Comparison of ENCODE assay signal across 17 cellular contexts in genomic region chr5:107272954-107273353, GRCh38.
DNase-seq lines count a peak whose midpoint lies in the region; ATAC-seq, FAIRE-seq and TF ChIP-seq lines count a peak whose summit lies in the region.
"Had no signal": no experiment of that assay in that cellular context is flagged by ENCODE, and none has a peak within 500 bp of the region (broad histone marks: within the 10 kb centered on the region; RNA-seq: fewer than 3 reads in every experiment).

No MANE protein-coding gene starts in this region.

- H3K27ac Mint-ChIP-seq in astrocyte (ENCODE audit: unreplicated experiment) = no peak overlapping the region
- H3K27ac Mint-ChIP-seq: CD8-positive, alpha-beta memory T cell; GM23338 had no signal

- no peak overlapping the region for H3K4me3 Mint-ChIP-seq in astrocyte (ENCODE audit: unreplicated experiment)
- H3K4me3 Mint-ChIP-seq: CD8-positive, alpha-beta memory T cell; GM23338 had no signal

- peak; percentile 82 for ATAC-seq in foreskin keratinocyte
- ATAC-seq: GM23338 had no signal

- TF ChIP-seq CTCF in astrocyte (IDR thresholded peaks at IDR 0.05; ENCODE audit: insufficient read depth, low read depth, low read length) = no peak
- no peak for TF ChIP-seq CTCF in foreskin keratinocyte (conservative IDR thresholded peaks at IDR 0.05)

- no peaks in the 10 kb centered on the region for H3K4me1 ChIP-seq in astrocyte (ENCODE audit: insufficient read depth, low read length)
- H3K4me1 ChIP-seq in foreskin keratinocyte = no peaks in the 10 kb centered on the region
- H3K4me1 ChIP-seq: BLaER1 treated with 17β-estradiol and CSF1 and Interleukin-3, amounts not matched to agents 10 nM and 100 nM had no signal

- no peaks in the 10 kb centered on the region for H3K27me3 ChIP-seq in astrocyte (ENCODE audit: insufficient read depth, low read length)
- no peaks in the 10 kb centered on the region for H3K27me3 ChIP-seq in foreskin keratinocyte
- H3K27me3 ChIP-seq: BLaER1 treated with 17β-estradiol and CSF1 and Interleukin-3, amounts not matched to agents 10 nM and 100 nM had no signal

- H3K36me3 Mint-ChIP-seq in astrocyte (ENCODE audit: low read depth, unreplicated experiment) = no peaks in the 10 kb centered on the region
- H3K36me3 Mint-ChIP-seq: CD8-positive, alpha-beta memory T cell had no signal

- no peaks in the 10 kb centered on the region for H4K20me1 ChIP-seq in astrocyte (ENCODE audit: insufficient read depth, low read length)
- H4K20me1 ChIP-seq: BLaER1 treated with 17β-estradiol and CSF1 and Interleukin-3, amounts not matched to agents 10 nM and 100 nM had no signal

- no peaks in the 10 kb centered on the region for H3K9me3 ChIP-seq in astrocyte (ENCODE audit: insufficient read depth, low read depth, low read length)
- H3K9me3 ChIP-seq: BLaER1 treated with 17β-estradiol and CSF1 and Interleukin-3, amounts not matched to agents 10 nM and 100 nM had no signal

- FAIRE-seq in astrocyte (lab: Jason Lieb, UNC) = no peak

- no peak overlapping the region for H3K4me2 ChIP-seq in astrocyte (ENCODE audit: low read length)
- H3K4me2 ChIP-seq: BLaER1 treated with 17β-estradiol and CSF1 and Interleukin-3, amounts not matched to agents 10 nM and 100 nM had no signal

- H3K9ac ChIP-seq in astrocyte (ENCODE audit: low read length) = no peak overlapping the region
- H3K9ac ChIP-seq: BLaER1 treated with 17β-estradiol and CSF1 and Interleukin-3, amounts not matched to agents 10 nM and 100 nM had no signal

- H3K27ac ChIP-seq in astrocyte (ENCODE audit: low read depth, low read length) (no peak overlapping the region), foreskin keratinocyte (no peak overlapping the region)
- H3K27ac ChIP-seq: BLaER1 treated with 17β-estradiol and CSF1 and Interleukin-3, amounts not matched to agents 10 nM and 100 nM had no signal

- H3K9me3 Mint-ChIP-seq in astrocyte (ENCODE audit: unreplicated experiment) = no peaks in the 10 kb centered on the region
- H3K9me3 Mint-ChIP-seq: CD8-positive, alpha-beta memory T cell; GM23338 had no signal

- H3K4me1 Mint-ChIP-seq in astrocyte (ENCODE audit: low read depth, unreplicated experiment) = no peaks in the 10 kb centered on the region
- H3K4me1 Mint-ChIP-seq: CD8-positive, alpha-beta memory T cell had no signal

- H2AFZ ChIP-seq in astrocyte (ENCODE audit: low read depth, low read length) = no peak overlapping the region
- H2AFZ ChIP-seq: GM23338 had no signal

- no peak overlapping the region for H3K4me3 ChIP-seq in astrocyte (ENCODE audit: insufficient read depth, low read depth, low read length)
- H3K4me3 ChIP-seq: BLaER1 treated with 17β-estradiol and CSF1 and Interleukin-3, amounts not matched to agents 10 nM and 100 nM; GM23338 had no signal

- peak; percentile 10 for DNase-seq in RPMI7951 (ENCODE audit: low read depth)
- peak; percentile 77 for DNase-seq in astrocyte (ENCODE audit: low read depth)
- DNase-seq in foreskin keratinocyte = peak; percentile 17 to 49
- peak; percentile 10 for DNase-seq in pulmonary artery endothelial cell (ENCODE audit: low read depth, low spot score)
- no peak for DNase-seq in Kasumi-1 (lab: John Stamatoyannopoulos, UW)
- no peak for DNase-seq in cardiac septum (ENCODE audit: low spot score)
- no peak for DNase-seq in iPS-NIHi7 (ENCODE audit: extremely low spot score)
- DNase-seq: CD8-positive, alpha-beta memory T cell; HCEC 1CT; NCI-H1092 treated with DMSO at 0.1 percent for 48 hours; NCI-H2081 treated with DMSO at 0.1 percent for 48 hours; NCI-H510A; NCI-H774; RPMI8226; SHP77 treated with DMSO at 0.1 percent for 48 hours had no signal

- intact Hi-C loops in cardiac septum (cut with DNase I) = no loop called here

- H3K79me2 ChIP-seq in astrocyte (ENCODE audit: insufficient read depth, low read length) = no peaks in the 10 kb centered on the region

- H3K27me3 Mint-ChIP-seq in astrocyte (ENCODE audit: low read depth, unreplicated experiment) = no peaks in the 10 kb centered on the region
- H3K27me3 Mint-ChIP-seq: CD8-positive, alpha-beta memory T cell had no signal

- no peaks in the 10 kb centered on the region for H3K36me3 ChIP-seq in astrocyte (ENCODE audit: insufficient read depth, low read length)
- H3K36me3 ChIP-seq: BLaER1 treated with 17β-estradiol and CSF1 and Interleukin-3, amounts not matched to agents 10 nM and 100 nM had no signal

Comparison
In these comparisons a context has a peak if more than half of its experiments do, and no peak if none do; other contexts are left out.
1. DNase-seq: peak in RPMI7951 (single experiment), astrocyte (single experiment), foreskin keratinocyte (2 of 2) and pulmonary artery endothelial cell (single experiment); none in Kasumi-1 (0 of 2), cardiac septum (single experiment) and iPS-NIHi7 (single experiment).